In the genomic region with DNA sequence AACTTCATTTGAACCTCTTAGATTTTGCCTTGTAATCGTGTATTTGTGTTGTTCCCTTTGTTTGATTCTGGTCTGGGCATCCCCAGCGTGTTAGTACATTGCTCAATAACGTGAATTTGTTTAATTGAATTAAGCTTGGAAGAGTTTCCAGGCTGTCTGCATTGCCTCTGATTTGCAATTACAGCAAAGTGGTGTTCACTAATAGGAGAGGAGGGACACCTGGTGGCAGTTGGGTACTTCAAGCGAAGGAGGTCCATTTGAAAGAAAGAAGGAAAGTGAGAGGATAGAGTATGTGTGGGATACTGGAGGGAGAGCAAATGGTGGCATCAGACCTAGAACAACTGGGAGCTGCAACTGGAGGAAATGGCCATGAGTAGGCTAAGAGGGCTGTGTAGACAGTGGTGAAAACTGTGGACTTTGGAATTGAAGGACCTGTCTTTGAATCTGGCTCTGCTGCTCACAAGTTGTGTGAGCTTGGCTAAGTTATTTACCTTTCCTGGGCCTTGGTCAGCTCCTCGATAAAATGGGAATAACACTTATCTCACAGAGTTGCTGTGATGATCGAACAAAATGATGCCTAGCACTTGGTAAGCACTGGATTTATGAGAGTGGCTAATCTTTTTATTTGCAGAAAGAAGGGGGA, we compare ENCODE assay signal across 1 cellular context.
TF ChIP-seq lines count a peak whose summit lies in the region.

No MANE protein-coding gene starts in this region.

TF ChIP-seq in K562, 482 proteins besides CTCF, POLR2A, EP300 and RAD21 (continued from another document and continues in another):
- TF ChIP-seq, protein P1, sequence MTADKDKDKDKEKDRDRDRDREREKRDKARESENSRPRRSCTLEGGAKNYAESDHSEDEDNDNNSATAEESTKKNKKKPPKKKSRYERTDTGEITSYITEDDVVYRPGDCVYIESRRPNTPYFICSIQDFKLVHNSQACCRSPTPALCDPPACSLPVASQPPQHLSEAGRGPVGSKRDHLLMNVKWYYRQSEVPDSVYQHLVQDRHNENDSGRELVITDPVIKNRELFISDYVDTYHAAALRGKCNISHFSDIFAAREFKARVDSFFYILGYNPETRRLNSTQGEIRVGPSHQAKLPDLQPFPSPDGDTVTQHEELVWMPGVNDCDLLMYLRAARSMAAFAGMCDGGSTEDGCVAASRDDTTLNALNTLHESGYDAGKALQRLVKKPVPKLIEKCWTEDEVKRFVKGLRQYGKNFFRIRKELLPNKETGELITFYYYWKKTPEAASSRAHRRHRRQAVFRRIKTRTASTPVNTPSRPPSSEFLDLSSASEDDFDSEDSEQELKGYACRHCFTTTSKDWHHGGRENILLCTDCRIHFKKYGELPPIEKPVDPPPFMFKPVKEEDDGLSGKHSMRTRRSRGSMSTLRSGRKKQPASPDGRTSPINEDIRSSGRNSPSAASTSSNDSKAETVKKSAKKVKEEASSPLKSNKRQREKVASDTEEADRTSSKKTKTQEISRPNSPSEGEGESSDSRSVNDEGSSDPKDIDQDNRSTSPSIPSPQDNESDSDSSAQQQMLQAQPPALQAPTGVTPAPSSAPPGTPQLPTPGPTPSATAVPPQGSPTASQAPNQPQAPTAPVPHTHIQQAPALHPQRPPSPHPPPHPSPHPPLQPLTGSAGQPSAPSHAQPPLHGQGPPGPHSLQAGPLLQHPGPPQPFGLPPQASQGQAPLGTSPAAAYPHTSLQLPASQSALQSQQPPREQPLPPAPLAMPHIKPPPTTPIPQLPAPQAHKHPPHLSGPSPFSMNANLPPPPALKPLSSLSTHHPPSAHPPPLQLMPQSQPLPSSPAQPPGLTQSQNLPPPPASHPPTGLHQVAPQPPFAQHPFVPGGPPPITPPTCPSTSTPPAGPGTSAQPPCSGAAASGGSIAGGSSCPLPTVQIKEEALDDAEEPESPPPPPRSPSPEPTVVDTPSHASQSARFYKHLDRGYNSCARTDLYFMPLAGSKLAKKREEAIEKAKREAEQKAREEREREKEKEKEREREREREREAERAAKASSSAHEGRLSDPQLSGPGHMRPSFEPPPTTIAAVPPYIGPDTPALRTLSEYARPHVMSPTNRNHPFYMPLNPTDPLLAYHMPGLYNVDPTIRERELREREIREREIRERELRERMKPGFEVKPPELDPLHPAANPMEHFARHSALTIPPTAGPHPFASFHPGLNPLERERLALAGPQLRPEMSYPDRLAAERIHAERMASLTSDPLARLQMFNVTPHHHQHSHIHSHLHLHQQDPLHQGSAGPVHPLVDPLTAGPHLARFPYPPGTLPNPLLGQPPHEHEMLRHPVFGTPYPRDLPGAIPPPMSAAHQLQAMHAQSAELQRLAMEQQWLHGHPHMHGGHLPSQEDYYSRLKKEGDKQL (CRISPR knock-in tag; IDR thresholded peaks at IDR 0.05; ENCODE audit: borderline replicate concordance) = no peak
- TF ChIP-seq CC2D1A (IDR thresholded peaks at IDR 0.05) = 0 out of 2 replicates have a peak, but pooled peaks have one; percentile 41
- TF ChIP-seq, protein P2, sequence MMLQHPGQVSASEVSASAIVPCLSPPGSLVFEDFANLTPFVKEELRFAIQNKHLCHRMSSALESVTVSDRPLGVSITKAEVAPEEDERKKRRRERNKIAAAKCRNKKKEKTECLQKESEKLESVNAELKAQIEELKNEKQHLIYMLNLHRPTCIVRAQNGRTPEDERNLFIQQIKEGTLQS (IDR thresholded peaks at IDR 0.05) = no peak
- TF ChIP-seq, protein P2 (CRISPR knock-in tag; conservative IDR thresholded peaks at IDR 0.05) = no peak
- TF ChIP-seq KLF16 (IDR thresholded peaks at IDR 0.05) = peak; percentile 53; the same call in 1 of the 2 replicates
- no peak for TF ChIP-seq FOXK2 (conservative IDR thresholded peaks at IDR 0.05 in 1 of 2, IDR thresholded peaks at IDR 0.05 in 1 of 2; ENCODE audit: low read depth in 2 of 2)
- no peak for TF ChIP-seq MEIS2 (IDR thresholded peaks at IDR 0.05; ENCODE audit: partially characterized antibody)
- TF ChIP-seq ZNF354B (CRISPR knock-in tag; IDR thresholded peaks at IDR 0.05) = no peak
- TF ChIP-seq CCNT2 (IDR thresholded peaks at IDR 0.05; ENCODE audit: borderline replicate concordance, extremely low read depth, insufficient read length, low read depth, low read length) = no peak
- TF ChIP-seq SAP30 (IDR thresholded peaks at IDR 0.05; ENCODE audit: borderline replicate concordance, insufficient read depth, low read depth, low read length, poor library complexity, severe bottlenecking) = no peak
- TF ChIP-seq DPF2 (IDR thresholded peaks at IDR 0.05) = no peak
- TF ChIP-seq ZNF3 (CRISPR knock-in tag; IDR thresholded peaks at IDR 0.05) = no peak
- no peak for TF ChIP-seq ZFPM2 (CRISPR knock-in tag; IDR thresholded peaks at IDR 0.05)
- TF ChIP-seq TBL1XR1 (IDR thresholded peaks at IDR 0.05; ENCODE audit: low read length in 2 of 2) = 0 out of 4 replicates have a peak, but pooled peaks of 1 of the 2 experiments have one; percentile 13
- TF ChIP-seq, protein P3, sequence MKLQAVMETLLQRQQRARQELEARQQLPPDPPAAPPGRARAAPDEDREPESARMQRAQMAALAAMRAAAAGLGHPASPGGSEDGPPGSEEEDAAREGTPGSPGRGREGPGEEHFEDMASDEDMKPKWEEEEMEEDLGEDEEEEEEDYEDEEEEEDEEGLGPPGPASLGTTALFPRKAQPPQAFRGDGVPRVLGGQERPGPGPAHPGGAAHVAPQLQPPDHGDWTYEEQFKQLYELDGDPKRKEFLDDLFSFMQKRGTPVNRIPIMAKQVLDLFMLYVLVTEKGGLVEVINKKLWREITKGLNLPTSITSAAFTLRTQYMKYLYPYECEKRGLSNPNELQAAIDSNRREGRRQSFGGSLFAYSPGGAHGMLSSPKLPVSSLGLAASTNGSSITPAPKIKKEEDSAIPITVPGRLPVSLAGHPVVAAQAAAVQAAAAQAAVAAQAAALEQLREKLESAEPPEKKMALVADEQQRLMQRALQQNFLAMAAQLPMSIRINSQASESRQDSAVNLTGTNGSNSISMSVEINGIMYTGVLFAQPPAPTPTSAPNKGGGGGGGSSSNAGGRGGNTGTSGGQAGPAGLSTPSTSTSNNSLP (IDR thresholded peaks at IDR 0.05; ENCODE audit: borderline replicate concordance, low read depth, low read length) = peak; percentile 25; the same call in 1 of the 2 replicates
- TF ChIP-seq, protein P4, sequence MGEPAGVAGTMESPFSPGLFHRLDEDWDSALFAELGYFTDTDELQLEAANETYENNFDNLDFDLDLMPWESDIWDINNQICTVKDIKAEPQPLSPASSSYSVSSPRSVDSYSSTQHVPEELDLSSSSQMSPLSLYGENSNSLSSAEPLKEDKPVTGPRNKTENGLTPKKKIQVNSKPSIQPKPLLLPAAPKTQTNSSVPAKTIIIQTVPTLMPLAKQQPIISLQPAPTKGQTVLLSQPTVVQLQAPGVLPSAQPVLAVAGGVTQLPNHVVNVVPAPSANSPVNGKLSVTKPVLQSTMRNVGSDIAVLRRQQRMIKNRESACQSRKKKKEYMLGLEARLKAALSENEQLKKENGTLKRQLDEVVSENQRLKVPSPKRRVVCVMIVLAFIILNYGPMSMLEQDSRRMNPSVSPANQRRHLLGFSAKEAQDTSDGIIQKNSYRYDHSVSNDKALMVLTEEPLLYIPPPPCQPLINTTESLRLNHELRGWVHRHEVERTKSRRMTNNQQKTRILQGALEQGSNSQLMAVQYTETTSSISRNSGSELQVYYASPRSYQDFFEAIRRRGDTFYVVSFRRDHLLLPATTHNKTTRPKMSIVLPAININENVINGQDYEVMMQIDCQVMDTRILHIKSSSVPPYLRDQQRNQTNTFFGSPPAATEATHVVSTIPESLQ (CRISPR knock-in tag; IDR thresholded peaks at IDR 0.05) = no peak
- TF ChIP-seq RBM22 (IDR thresholded peaks at IDR 0.05; ENCODE audit: low read depth, low read length, poor library complexity, severe bottlenecking) = no peak
- no peak for TF ChIP-seq ZNF583 (CRISPR knock-in tag; IDR thresholded peaks at IDR 0.05)
- peak; percentile 65; the same call in 1 of the 2 replicates for TF ChIP-seq CEBPB (tag; IDR thresholded peaks at IDR 0.05)
- no peak for TF ChIP-seq POLR2AphosphoS2 (IDR thresholded peaks at IDR 0.05; ENCODE audit: low read length)
- TF ChIP-seq ZNF551 (CRISPR knock-in tag; IDR thresholded peaks at IDR 0.05) = no peak
- TF ChIP-seq MAZ (CRISPR knock-in tag; conservative IDR thresholded peaks at IDR 0.05 in 1 of 2, IDR thresholded peaks at IDR 0.05 in 1 of 2) = no peak
- TF ChIP-seq ZNF436 (CRISPR knock-in tag; IDR thresholded peaks at IDR 0.05) = no peak
- no peak for TF ChIP-seq SNRNP70 (optimal IDR thresholded peaks at IDR 0.05; ENCODE audit: low read depth, low read length)
- no peak for TF ChIP-seq SMARCC2 (IDR thresholded peaks at IDR 0.05; ENCODE audit: low read depth)
- TF ChIP-seq C11orf30 (IDR thresholded peaks at IDR 0.05; ENCODE audit: low read depth) = no peak
- no peak for TF ChIP-seq ZNF778 (CRISPR knock-in tag; IDR thresholded peaks at IDR 0.05)
- no peak for TF ChIP-seq FOXM1 (IDR thresholded peaks at IDR 0.05; ENCODE audit: low read depth)
- TF ChIP-seq FOXM1 (CRISPR knock-in tag; IDR thresholded peaks at IDR 0.05; ENCODE audit: low read depth) = no peak
- TF ChIP-seq, protein P5, sequence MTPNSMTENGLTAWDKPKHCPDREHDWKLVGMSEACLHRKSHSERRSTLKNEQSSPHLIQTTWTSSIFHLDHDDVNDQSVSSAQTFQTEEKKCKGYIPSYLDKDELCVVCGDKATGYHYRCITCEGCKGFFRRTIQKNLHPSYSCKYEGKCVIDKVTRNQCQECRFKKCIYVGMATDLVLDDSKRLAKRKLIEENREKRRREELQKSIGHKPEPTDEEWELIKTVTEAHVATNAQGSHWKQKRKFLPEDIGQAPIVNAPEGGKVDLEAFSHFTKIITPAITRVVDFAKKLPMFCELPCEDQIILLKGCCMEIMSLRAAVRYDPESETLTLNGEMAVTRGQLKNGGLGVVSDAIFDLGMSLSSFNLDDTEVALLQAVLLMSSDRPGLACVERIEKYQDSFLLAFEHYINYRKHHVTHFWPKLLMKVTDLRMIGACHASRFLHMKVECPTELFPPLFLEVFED (CRISPR knock-in tag; conservative IDR thresholded peaks at IDR 0.05) = 0 out of 2 replicates have a peak, but pooled peaks have one; percentile 16
- no peak for TF ChIP-seq HNRNPLL (IDR thresholded peaks at IDR 0.05; ENCODE audit: low read depth, low read length, poor library complexity, severe bottlenecking)
- no peak for TF ChIP-seq SIN3B (IDR thresholded peaks at IDR 0.05; ENCODE audit: low read depth)
- TF ChIP-seq, protein P6, sequence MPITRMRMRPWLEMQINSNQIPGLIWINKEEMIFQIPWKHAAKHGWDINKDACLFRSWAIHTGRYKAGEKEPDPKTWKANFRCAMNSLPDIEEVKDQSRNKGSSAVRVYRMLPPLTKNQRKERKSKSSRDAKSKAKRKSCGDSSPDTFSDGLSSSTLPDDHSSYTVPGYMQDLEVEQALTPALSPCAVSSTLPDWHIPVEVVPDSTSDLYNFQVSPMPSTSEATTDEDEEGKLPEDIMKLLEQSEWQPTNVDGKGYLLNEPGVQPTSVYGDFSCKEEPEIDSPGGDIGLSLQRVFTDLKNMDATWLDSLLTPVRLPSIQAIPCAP (CRISPR knock-in tag; IDR thresholded peaks at IDR 0.05; ENCODE audit: borderline replicate concordance) = no peak
- TF ChIP-seq SIN3A (IDR thresholded peaks at IDR 0.05; ENCODE audit: borderline replicate concordance in 2 of 2, control insufficient read depth in 1 of 2, low read depth in 2 of 2, low read length in 2 of 2) = no peak
- TF ChIP-seq STAT5B (CRISPR knock-in tag; IDR thresholded peaks at IDR 0.05) = no peak
- TF ChIP-seq, protein P7, sequence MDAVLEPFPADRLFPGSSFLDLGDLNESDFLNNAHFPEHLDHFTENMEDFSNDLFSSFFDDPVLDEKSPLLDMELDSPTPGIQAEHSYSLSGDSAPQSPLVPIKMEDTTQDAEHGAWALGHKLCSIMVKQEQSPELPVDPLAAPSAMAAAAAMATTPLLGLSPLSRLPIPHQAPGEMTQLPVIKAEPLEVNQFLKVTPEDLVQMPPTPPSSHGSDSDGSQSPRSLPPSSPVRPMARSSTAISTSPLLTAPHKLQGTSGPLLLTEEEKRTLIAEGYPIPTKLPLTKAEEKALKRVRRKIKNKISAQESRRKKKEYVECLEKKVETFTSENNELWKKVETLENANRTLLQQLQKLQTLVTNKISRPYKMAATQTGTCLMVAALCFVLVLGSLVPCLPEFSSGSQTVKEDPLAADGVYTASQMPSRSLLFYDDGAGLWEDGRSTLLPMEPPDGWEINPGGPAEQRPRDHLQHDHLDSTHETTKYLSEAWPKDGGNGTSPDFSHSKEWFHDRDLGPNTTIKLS (IDR thresholded peaks at IDR 0.05; ENCODE audit: borderline replicate concordance, low read depth) = no peak
- TF ChIP-seq BMI1 (IDR thresholded peaks at IDR 0.05; ENCODE audit: low read length) = no peak
- no peak for TF ChIP-seq BACH1 (tag; IDR thresholded peaks at IDR 0.05)
- TF ChIP-seq, protein P8, sequence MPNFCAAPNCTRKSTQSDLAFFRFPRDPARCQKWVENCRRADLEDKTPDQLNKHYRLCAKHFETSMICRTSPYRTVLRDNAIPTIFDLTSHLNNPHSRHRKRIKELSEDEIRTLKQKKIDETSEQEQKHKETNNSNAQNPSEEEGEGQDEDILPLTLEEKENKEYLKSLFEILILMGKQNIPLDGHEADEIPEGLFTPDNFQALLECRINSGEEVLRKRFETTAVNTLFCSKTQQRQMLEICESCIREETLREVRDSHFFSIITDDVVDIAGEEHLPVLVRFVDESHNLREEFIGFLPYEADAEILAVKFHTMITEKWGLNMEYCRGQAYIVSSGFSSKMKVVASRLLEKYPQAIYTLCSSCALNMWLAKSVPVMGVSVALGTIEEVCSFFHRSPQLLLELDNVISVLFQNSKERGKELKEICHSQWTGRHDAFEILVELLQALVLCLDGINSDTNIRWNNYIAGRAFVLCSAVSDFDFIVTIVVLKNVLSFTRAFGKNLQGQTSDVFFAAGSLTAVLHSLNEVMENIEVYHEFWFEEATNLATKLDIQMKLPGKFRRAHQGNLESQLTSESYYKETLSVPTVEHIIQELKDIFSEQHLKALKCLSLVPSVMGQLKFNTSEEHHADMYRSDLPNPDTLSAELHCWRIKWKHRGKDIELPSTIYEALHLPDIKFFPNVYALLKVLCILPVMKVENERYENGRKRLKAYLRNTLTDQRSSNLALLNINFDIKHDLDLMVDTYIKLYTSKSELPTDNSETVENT (CRISPR knock-in tag; IDR thresholded peaks at IDR 0.05) = no peak
- TF ChIP-seq, protein P9, sequence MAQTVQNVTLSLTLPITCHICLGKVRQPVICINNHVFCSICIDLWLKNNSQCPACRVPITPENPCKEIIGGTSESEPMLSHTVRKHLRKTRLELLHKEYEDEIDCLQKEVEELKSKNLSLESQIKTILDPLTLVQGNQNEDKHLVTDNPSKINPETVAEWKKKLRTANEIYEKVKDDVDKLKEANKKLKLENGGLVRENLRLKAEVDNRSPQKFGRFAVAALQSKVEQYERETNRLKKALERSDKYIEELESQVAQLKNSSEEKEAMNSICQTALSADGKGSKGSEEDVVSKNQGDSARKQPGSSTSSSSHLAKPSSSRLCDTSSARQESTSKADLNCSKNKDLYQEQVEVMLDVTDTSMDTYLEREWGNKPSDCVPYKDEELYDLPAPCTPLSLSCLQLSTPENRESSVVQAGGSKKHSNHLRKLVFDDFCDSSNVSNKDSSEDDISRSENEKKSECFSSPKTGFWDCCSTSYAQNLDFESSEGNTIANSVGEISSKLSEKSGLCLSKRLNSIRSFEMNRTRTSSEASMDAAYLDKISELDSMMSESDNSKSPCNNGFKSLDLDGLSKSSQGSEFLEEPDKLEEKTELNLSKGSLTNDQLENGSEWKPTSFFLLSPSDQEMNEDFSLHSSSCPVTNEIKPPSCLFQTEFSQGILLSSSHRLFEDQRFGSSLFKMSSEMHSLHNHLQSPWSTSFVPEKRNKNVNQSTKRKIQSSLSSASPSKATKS (CRISPR knock-in tag; IDR thresholded peaks at IDR 0.05) = no peak
- TF ChIP-seq ERF (CRISPR knock-in tag; IDR thresholded peaks at IDR 0.05) = no peak
- no peak for TF ChIP-seq CEBPG (CRISPR knock-in tag; IDR thresholded peaks at IDR 0.05)
- peak; percentile 42 to 73 for TF ChIP-seq CEBPG (tag; conservative IDR thresholded peaks at IDR 0.05 in 1 of 2, IDR thresholded peaks at IDR 0.05 in 1 of 2)
- TF ChIP-seq ZBTB17 (CRISPR knock-in tag; IDR thresholded peaks at IDR 0.05) = no peak
